ENCODE assay signal across 25 cellular contexts in the genomic region with DNA sequence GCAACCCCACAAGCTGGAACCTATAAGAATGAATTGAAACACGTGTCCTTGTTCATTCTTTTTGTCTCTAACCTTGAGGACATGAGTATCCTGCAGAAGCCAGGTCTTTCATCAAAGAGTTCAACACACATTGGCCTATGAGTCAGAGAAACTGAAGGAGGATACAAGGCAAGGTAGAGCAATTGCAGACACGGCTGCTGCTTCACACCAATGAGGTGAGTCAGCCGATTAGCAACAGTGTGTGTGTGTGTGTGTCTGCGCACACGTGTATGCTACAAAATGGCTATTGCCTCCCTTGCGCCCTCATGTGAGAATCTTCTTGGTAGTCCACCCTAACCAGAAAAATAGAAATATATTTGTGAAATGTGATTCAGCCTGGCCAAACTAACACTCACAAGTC.
DNase-seq lines count a peak whose midpoint lies in the region; ATAC-seq and TF ChIP-seq lines count a peak whose summit lies in the region.
"Had no signal": no experiment of that assay in that cellular context is flagged by ENCODE, and none has a peak within 500 bp of the region (broad histone marks: within the 10 kb centered on the region; RNA-seq: fewer than 3 reads in every experiment).

No MANE protein-coding gene starts in this region.

- no peaks in the 10 kb centered on the region for H3K27me3 ChIP-seq in BE2C
- H3K27me3 ChIP-seq: gastrocnemius medialis had no signal

- H3K4me1 ChIP-seq in BE2C = no peaks in the 10 kb centered on the region
- H3K4me1 ChIP-seq: A549, gastrocnemius medialis had no signal

- peak; percentile 3 for DNase-seq in ACHN
- peak; percentile 50 for DNase-seq in HPDE6-E6E7 (ENCODE audit: extremely low spot score)
- peak; percentile 9 for DNase-seq in SK-MEL-5 (ENCODE audit: low read depth, low spot score)
- DNase-seq in glomerular visceral epithelial cell (ENCODE audit: extremely low spot score) = peak; percentile 23
- DNase-seq in BE2C = no peak
- no peak for DNase-seq in LoVo (ENCODE audit: low spot score)
- DNase-seq: activated CD4-positive, alpha-beta T cell treated with anti-CD3 and anti-CD28 coated beads for 4 hours; activated CD8-positive, alpha-beta memory T cell treated with anti-CD3 and anti-CD28 coated beads for 24 hours; activated effector memory CD4-positive, alpha-beta T cell treated with Interleukin-2 at 50 U/mL for 16 hours; aorta; CD8-positive, alpha-beta memory T cell; DMS153; gastrocnemius medialis; hypothalamus; immature natural killer cell; natural killer cell; NCI-H1105 treated with DMSO at 0.1 percent for 48 hours; NCI-H2029; NCI-H69; stimulated activated naive CD8-positive, alpha-beta T cell treated with anti-CD3 and anti-CD28 coated beads, Interleukin-15, amount 100 ng/mL, for 72 hours had no signal

- TF ChIP-seq CTCF in BE2C (IDR thresholded peaks at IDR 0.05; ENCODE audit: low read depth, low read length) = no peak

- H3K4me3 ChIP-seq in BE2C (ENCODE audit: low read depth, low read length) = no peak overlapping the region
- H3K4me3 ChIP-seq: A549, gastrocnemius medialis, skin epidermis had no signal

- in situ Hi-C loops in ACHN (cut with HindIII; ENCODE audit: low pct_ligation_motif_present, low pct_unique_long_range_greater_than_20kb, low sequenced_read_pairs) (no loop called here), SK-MEL-5 (cut with HindIII; ENCODE audit: low pct_unique_long_range_greater_than_20kb, low sequenced_read_pairs) (no loop called here)

- H3K9me3 ChIP-seq in BE2C = no peaks in the 10 kb centered on the region
- H3K9me3 ChIP-seq: A549, gastrocnemius medialis had no signal

- no peaks in the 10 kb centered on the region for H3K36me3 ChIP-seq in BE2C
- H3K36me3 ChIP-seq: gastrocnemius medialis had no signal

- ATAC-seq in GM21515 (IDR thresholded peaks at IDR 0.05; ENCODE audit: unreplicated experiment) (no peak), GM21447 (IDR thresholded peaks at IDR 0.05; ENCODE audit: unreplicated experiment) (no peak)
- ATAC-seq: gastrocnemius medialis; natural killer cell; SK-N-SH treated with all-trans-retinoic acid at 6 μM for 48 hours; stimulated activated naive CD8-positive, alpha-beta T cell treated with anti-CD3 and anti-CD28 coated beads, Interleukin-15, amount 100 ng/mL, for 72 hours had no signal

Comparison
In these comparisons a context has a peak if more than half of its experiments do, and no peak if none do; other contexts are left out.
1. DNase-seq: peak in ACHN (single experiment), HPDE6-E6E7 (single experiment), SK-MEL-5 (single experiment) and glomerular visceral epithelial cell (single experiment); none in BE2C (single experiment) and LoVo (single experiment).